Comparison of ENCODE assay signal across 27 cellular contexts in the genomic region with DNA sequence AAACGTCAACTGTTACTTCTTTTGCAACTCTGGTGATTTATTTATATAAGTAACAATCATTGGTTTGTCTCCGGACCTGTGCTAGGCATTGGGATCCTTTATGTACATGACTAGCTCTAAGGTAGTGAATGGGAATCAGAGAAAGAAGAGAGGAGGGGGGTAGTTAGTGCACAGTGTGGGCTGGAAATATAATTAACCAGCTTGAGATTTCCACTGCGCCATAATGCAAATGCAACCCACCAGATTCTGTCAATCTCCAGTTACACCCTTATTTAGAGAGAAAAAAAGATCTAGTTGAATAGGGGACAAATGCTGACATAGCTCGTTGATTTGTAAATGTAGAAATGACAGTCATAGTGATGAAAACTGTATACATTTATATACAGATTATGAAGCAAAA.
"Had no signal": no experiment of that assay in that cellular context is flagged by ENCODE, and none has a peak within 500 bp of the region (broad histone marks: within the 10 kb centered on the region; RNA-seq: fewer than 3 reads in every experiment).

No MANE protein-coding gene starts in this region.

- H3K4me1 ChIP-seq: pancreas, prostate gland, sigmoid colon, suprapubic skin, testis, tibial artery, transverse colon, upper lobe of right lung, uterus had no signal

- H3K27ac Mint-ChIP-seq: naive thymus-derived CD4-positive, alpha-beta T cell; natural killer cell; nephron; stimulated activated effector memory CD8-positive, alpha-beta T cell treated with anti-CD3 and anti-CD28 coated beads, Interleukin-12 subunit alpha, Interleukin-12 subunit beta, amount 100 ng/mL, for 72 hours; stimulated activated naive B cell treated with anti-CD40 and anti-IgM and Interleukin-4, amounts not matched to agents 10 μg/mL and 1 μg/mL and 100 μg/mL, for 72 hours; stimulated activated naive CD8-positive, alpha-beta T cell treated with anti-CD3 and anti-CD28 coated beads, Interleukin-15, Interleukin-2, amounts not matched to agents 100 ng/mL and 50 ng/mL, for 24 hours; type B pancreatic cell had no signal

- ATAC-seq: naive thymus-derived CD4-positive, alpha-beta T cell; natural killer cell; pancreas; right cardiac atrium; right lobe of liver; stimulated activated effector memory CD8-positive, alpha-beta T cell treated with anti-CD3 and anti-CD28 coated beads, Interleukin-12 subunit alpha, Interleukin-12 subunit beta, amount 100 ng/mL, for 72 hours; stimulated activated naive B cell treated with anti-CD40 and anti-IgM and Interleukin-4, amounts not matched to agents 10 μg/mL and 1 μg/mL and 100 μg/mL, for 72 hours; upper lobe of right lung had no signal

- H3K36me3 ChIP-seq: neutrophil, pancreas, prostate gland, right lobe of liver, sigmoid colon, suprapubic skin, tibial artery, transverse colon, upper lobe of right lung, uterus had no signal

- H3K36me3 Mint-ChIP-seq: naive thymus-derived CD4-positive, alpha-beta T cell; natural killer cell; stimulated activated effector memory CD8-positive, alpha-beta T cell treated with anti-CD3 and anti-CD28 coated beads, Interleukin-12 subunit alpha, Interleukin-12 subunit beta, amount 100 ng/mL, for 72 hours; type B pancreatic cell had no signal

- H3K4me3 Mint-ChIP-seq: naive thymus-derived CD4-positive, alpha-beta T cell; natural killer cell; nephron; neural crest cell; stimulated activated effector memory CD8-positive, alpha-beta T cell treated with anti-CD3 and anti-CD28 coated beads, Interleukin-12 subunit alpha, Interleukin-12 subunit beta, amount 100 ng/mL, for 72 hours; stimulated activated naive B cell treated with anti-CD40 and anti-IgM and Interleukin-4, amounts not matched to agents 10 μg/mL and 1 μg/mL and 100 μg/mL, for 72 hours; stimulated activated naive CD8-positive, alpha-beta T cell treated with anti-CD3 and anti-CD28 coated beads, Interleukin-15, Interleukin-2, amounts not matched to agents 100 ng/mL and 50 ng/mL, for 24 hours; type B pancreatic cell had no signal

- H3K4me3 ChIP-seq: pancreas, prostate gland, right lobe of liver, sigmoid colon, suprapubic skin, testis, tibial artery, transverse colon, upper lobe of right lung, uterus had no signal

- H3K9me3 ChIP-seq: neutrophil, pancreas, prostate gland, right lobe of liver, suprapubic skin, testis, tibial artery, transverse colon, upper lobe of right lung, uterus had no signal

- H3K27ac ChIP-seq: neutrophil, pancreas, prostate gland, right lobe of liver, sigmoid colon, suprapubic skin, testis, tibial artery, transverse colon, upper lobe of right lung, uterus had no signal

- DNase-seq: naive thymus-derived CD4-positive, alpha-beta T cell; natural killer cell; pancreas; right cardiac atrium; right lobe of liver; sigmoid colon; small intestine; stimulated activated CD4-positive, alpha-beta T cell treated with anti-CD3 and anti-CD28 coated beads, Interleukin-15, amount 100 ng/mL, for 24 hours; stimulated activated CD4-positive, alpha-beta T cell treated with anti-CD3 and anti-CD28 coated beads, Interleukin-2, amount 100 ng/mL, for 24 hours; stimulated activated CD4-positive, alpha-beta T cell treated with anti-CD3 and anti-CD28 coated beads, Interleukin-2, amount 100 ng/mL, for 48 hours; stimulated activated CD4-positive, alpha-beta T cell treated with anti-CD3 and anti-CD28 coated beads, Interleukin-4, amount 100 ng/mL, for 24 hours; stimulated activated naive B cell treated with anti-CD40 and anti-IgM and Interleukin-4, amounts not matched to agents 10 μg/mL and 1 μg/mL and 100 μg/mL, for 72 hours; stimulated activated naive CD4-positive, alpha-beta T cell treated with Interleukin-2 at 50 U/mL for 16 hours; substantia nigra; testis; tibial artery; transverse colon; upper lobe of right lung; uterus had no signal

- H3K4me1 Mint-ChIP-seq: natural killer cell; stimulated activated effector memory CD8-positive, alpha-beta T cell treated with anti-CD3 and anti-CD28 coated beads, Interleukin-12 subunit alpha, Interleukin-12 subunit beta, amount 100 ng/mL, for 72 hours had no signal

- H3K27me3 ChIP-seq: neutrophil, pancreas, right lobe of liver, sigmoid colon, suprapubic skin, testis, tibial artery, transverse colon, upper lobe of right lung, uterus had no signal

- H3K9me3 Mint-ChIP-seq: natural killer cell; stimulated activated effector memory CD8-positive, alpha-beta T cell treated with anti-CD3 and anti-CD28 coated beads, Interleukin-12 subunit alpha, Interleukin-12 subunit beta, amount 100 ng/mL, for 72 hours; stimulated activated naive B cell treated with anti-CD40 and anti-IgM and Interleukin-4, amounts not matched to agents 10 μg/mL and 1 μg/mL and 100 μg/mL, for 72 hours; stimulated activated naive CD8-positive, alpha-beta T cell treated with anti-CD3 and anti-CD28 coated beads, Interleukin-15, Interleukin-2, amounts not matched to agents 100 ng/mL and 50 ng/mL, for 24 hours; type B pancreatic cell had no signal
